9 cellular contexts compared by ENCODE assay signal in the genomic region with DNA sequence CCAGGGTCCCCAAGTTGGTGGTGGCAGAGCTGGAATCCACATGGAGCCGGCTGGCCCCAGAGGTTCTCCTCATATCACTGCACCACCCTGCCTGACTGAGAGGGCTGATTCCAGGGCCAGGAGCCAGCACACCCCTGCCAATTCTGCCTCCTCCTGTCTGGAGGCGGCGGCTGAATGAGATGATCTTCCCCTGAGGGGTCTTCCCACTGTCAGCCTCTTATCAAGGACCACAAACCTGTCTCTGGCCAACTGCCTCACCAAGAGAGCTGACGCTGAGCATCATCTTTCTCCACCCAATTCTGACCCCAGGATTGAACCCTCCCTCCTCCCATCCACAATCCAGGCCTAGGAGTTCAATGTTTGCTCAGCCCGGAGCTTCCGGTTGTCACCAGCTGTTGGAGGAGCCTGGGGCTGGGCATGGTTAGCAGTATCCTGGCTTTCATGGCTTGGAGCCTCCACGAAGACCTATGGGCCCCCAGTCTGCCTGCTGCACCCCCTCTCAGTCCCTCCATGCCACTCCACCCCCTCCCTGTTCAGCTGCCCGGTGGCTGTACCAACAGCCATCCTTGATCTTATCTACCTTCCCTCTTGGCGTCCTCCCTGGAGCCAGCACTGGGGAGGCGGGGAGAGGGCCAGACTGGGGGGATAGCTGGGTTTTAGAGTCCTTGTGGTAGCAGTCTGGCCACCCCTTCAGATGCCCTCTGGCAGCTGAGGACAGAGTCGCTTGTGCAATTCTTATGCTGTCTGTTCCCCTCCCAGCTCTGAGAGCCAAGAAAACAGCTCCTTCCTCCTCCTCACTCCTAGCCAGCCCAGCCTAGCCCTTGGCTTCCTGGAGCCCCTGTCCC. TPM values are rescaled to one million over a fixed set of nuclear protein-coding genes. Genes with fewer than 3 reads are reported as not detected.
DNase-seq lines count a peak whose midpoint lies in the region; ATAC-seq and TF ChIP-seq lines count a peak whose summit lies in the region.
"Had no signal": no experiment of that assay in that cellular context is flagged by ENCODE, and none has a peak within 500 bp of the region (broad histone marks: within the 10 kb centered on the region; RNA-seq: fewer than 3 reads in every experiment).

No MANE protein-coding gene starts in this region.

- H3K36me3 ChIP-seq in GM23338 (ENCODE audit: insufficient read depth) (no peaks in the 10 kb centered on the region), NT2/D1 (ENCODE audit: insufficient read depth, insufficient read length, low read length) (no peaks in the 10 kb centered on the region), skeletal muscle tissue (ENCODE audit: control insufficient read depth in 3 of 3, insufficient read depth in 3 of 3, low read length in 3 of 3) (no peaks in the 10 kb centered on the region)

- H2AFZ ChIP-seq in GM23338 = 0 out of 2 replicates have a peak overlapping the region, but pooled peaks have one; percentile 86

- no peaks in the 10 kb centered on the region for H3K79me2 ChIP-seq in GM23338 (replicated peaks; ENCODE audit: insufficient read depth)

- H3F3A ChIP-seq in GM23338 (replicated peaks; ENCODE audit: low read depth) = no peaks in the 10 kb centered on the region

- peaks cover 9% of the 10 kb centered on the region for H3K4me1 ChIP-seq in GM23338 (ENCODE audit: insufficient read depth)
- peaks cover 41% of the 10 kb centered on the region for H3K4me1 ChIP-seq in NT2/D1 (ENCODE audit: insufficient read depth, insufficient read length)
- peaks cover 20 to 23% (median 22%) of the 10 kb centered on the region in 3 donors for H3K4me1 ChIP-seq in skeletal muscle tissue (ENCODE audit: control insufficient read depth in 3 of 3, insufficient read depth in 3 of 3, low read length in 3 of 3)

- H3K4me2 ChIP-seq in GM23338 = no peak overlapping the region

- no peak for TF ChIP-seq CTCF in GM23338 (conservative IDR thresholded peaks at IDR 0.05; ENCODE audit: low read depth in 2 of 2)
- TF ChIP-seq CTCF in fibroblast of the aortic adventitia (IDR thresholded peaks at IDR 0.05; ENCODE audit: insufficient read depth, low read length) = no peak

- no peak for DNase-seq in GM23338 (ENCODE audit: low spot score)
- DNase-seq in NT2/D1 (ENCODE audit: low read depth, low spot score) = no peak
- DNase-seq in fibroblast of the aortic adventitia (ENCODE audit: low read depth) = peak; percentile 32
- no peak for DNase-seq in NCI-H1694 treated with DMSO at 0.1 percent for 48 hours (lab: John Stamatoyannopoulos, UW)
- DNase-seq in DMS114 treated with DMSO at 0.1 percent for 48 hours (lab: John Stamatoyannopoulos, UW; ENCODE audit: unreplicated experiment) = no peak
- DNase-seq: MM.1S had no signal

- 0 out of 2 replicates have a peak overlapping the region, but pooled peaks have one; percentile 95 for H3K27ac Mint-ChIP-seq in GM23338

- H3K9ac ChIP-seq in NT2/D1 (ENCODE audit: insufficient read length, low read depth) (peak overlapping the region; percentile 11), skeletal muscle tissue (ENCODE audit: low read depth in 1 of 3, low read length in 3 of 3) (peak overlapping the region in 2 of 3 donors; percentile 25 to 33)

- peaks cover 21% of the 10 kb centered on the region for H3K4me1 Mint-ChIP-seq in GM23338

- H3K4me3 Mint-ChIP-seq in GM23338 = no peak overlapping the region

- H3K9me2 ChIP-seq in GM23338 (ENCODE audit: insufficient read depth) = no peaks in the 10 kb centered on the region

- no peaks in the 10 kb centered on the region; the same call in 2 of the 3 replicates for H3K36me3 Mint-ChIP-seq in GM23338 (ENCODE audit: low read depth)

- H3K4me3 ChIP-seq in GM23338 (no peak overlapping the region), NT2/D1 (ENCODE audit: insufficient read length, low read depth) (no peak overlapping the region), fibroblast of the aortic adventitia (ENCODE audit: low read depth, low read length) (no peak overlapping the region), skeletal muscle tissue (ENCODE audit: low read length in 3 of 3) (no peak overlapping the region)

- peaks cover 7% of the 10 kb centered on the region for H3K27me3 Mint-ChIP-seq in GM23338 (ENCODE audit: insufficient read depth, low read depth, poor library complexity)

- no peak overlapping the region for H3K27ac ChIP-seq in GM23338 (ENCODE audit: low read depth)
- no peak overlapping the region for H3K27ac ChIP-seq in skeletal muscle tissue (ENCODE audit: low read depth, low read length)

- no peaks in the 10 kb centered on the region for H3K9me3 ChIP-seq in NT2/D1 (ENCODE audit: insufficient read depth, low read length)
- no peaks in the 10 kb centered on the region for H3K9me3 ChIP-seq in skeletal muscle tissue (ENCODE audit: control insufficient read depth in 3 of 3, low read length in 3 of 3)

- no peaks in the 10 kb centered on the region for H3K9me3 Mint-ChIP-seq in GM23338

- ATAC-seq in GM23338 = no peak
- no peak for ATAC-seq in GM21528 (IDR thresholded peaks at IDR 0.05; ENCODE audit: low FRiP score, unreplicated experiment)
- ATAC-seq in HG03571 (IDR thresholded peaks at IDR 0.05; ENCODE audit: unreplicated experiment) = no peak

- no peaks in the 10 kb centered on the region for H4K20me1 ChIP-seq in GM23338 (replicated peaks; ENCODE audit: insufficient read depth)

- no peaks in the 10 kb centered on the region for H3K27me3 ChIP-seq in GM23338 (ENCODE audit: insufficient read depth)
- no peaks in the 10 kb centered on the region for H3K27me3 ChIP-seq in NT2/D1 (ENCODE audit: insufficient read depth, insufficient read length)
- no peaks in the 10 kb centered on the region for H3K27me3 ChIP-seq in skeletal muscle tissue (ENCODE audit: control insufficient read depth in 3 of 3, insufficient read depth in 3 of 3, low read length in 3 of 3)

TF ChIP-seq in GM23338, 12 proteins besides CTCF, POLR2A, EP300 and RAD21 (continues in another document):
- no peak for TF ChIP-seq STAT1 (IDR thresholded peaks at IDR 0.05; ENCODE audit: unreplicated experiment)
- TF ChIP-seq CREB1 (CRISPR knock-in tag; IDR thresholded peaks at IDR 0.05; ENCODE audit: low read depth) = no peak
- TF ChIP-seq ZNF331 (CRISPR knock-in tag; IDR thresholded peaks at IDR 0.05; ENCODE audit: low read depth) = no peak
- no peak for TF ChIP-seq NANOG (IDR thresholded peaks at IDR 0.05; ENCODE audit: borderline replicate concordance)

RNA-seq across cellular contexts. Expression of a gene that starts 25.6 kb away (rescaled TPM):
- total RNA-seq in GM23338 (2014; rRNA removed; shearing (Covaris generic)) = 0.27 TPM in 1 of 2 replicates, not detected in the other
- not detected in 2 replicates for polyA plus RNA-seq in GM23338 (2016; fragmentation: Nextera tagmentation; extraction: Ambion mirVana)
- total RNA-seq in fibroblast of the aortic adventitia (ENCODE audit: low replicate concordance) (1.4 and 12.5 TPM in 2 replicates), skeletal muscle tissue (1.0 TPM)

RNA-seq across cellular contexts. Expression of a gene that starts 47.5 kb away (rescaled TPM):
- total RNA-seq in GM23338 (2014; rRNA removed; shearing (Covaris generic)) = 35.5 and 42.1 TPM in 2 replicates
- 19.0 and 19.8 TPM in 2 replicates for polyA plus RNA-seq in GM23338 (2016; fragmentation: Nextera tagmentation; extraction: Ambion mirVana)
- total RNA-seq in fibroblast of the aortic adventitia (ENCODE audit: low replicate concordance) (36.1 and 51.6 TPM in 2 replicates), skeletal muscle tissue (28.7 TPM)

RNA-seq across cellular contexts. Expression of a gene that starts 59.1 kb away (rescaled TPM):
- total RNA-seq in GM23338 (2014; rRNA removed; shearing (Covaris generic)) = 58.0 and 69.3 TPM in 2 replicates
- polyA plus RNA-seq in GM23338 (2016; fragmentation: Nextera tagmentation; extraction: Ambion mirVana) = 369 and 501 TPM in 2 replicates
- total RNA-seq in fibroblast of the aortic adventitia (ENCODE audit: low replicate concordance) = 30.2 and 125 TPM in 2 replicates
- 32.4 TPM for total RNA-seq in skeletal muscle tissue
